In the genomic region with DNA sequence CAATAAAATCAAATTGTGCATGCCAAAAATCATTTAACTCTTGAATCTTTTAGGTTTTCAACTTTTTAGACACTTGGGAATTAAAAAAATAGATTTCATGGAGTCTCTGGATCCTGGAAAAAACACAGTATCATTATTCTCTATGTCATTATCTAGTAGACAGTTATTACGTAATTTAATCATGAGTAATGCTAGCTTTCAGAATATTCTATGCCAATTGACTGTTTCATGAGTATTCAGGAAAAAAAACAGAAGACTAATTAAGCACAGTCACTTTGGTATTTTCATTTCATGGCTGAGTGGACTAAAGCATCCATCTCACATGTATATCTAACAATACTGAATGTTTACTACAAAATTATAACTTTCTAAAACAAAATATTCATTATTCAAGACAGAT, we compare ENCODE assay signal across 28 cellular contexts. TPM values are rescaled to one million over a fixed set of nuclear protein-coding genes. Genes with fewer than 3 reads are reported as not detected.
A peak's percentile ranks its signal among the peaks of the same experiment; 100 is the strongest.
DNase-seq lines count a peak whose midpoint lies in the region; ATAC-seq and TF ChIP-seq lines count a peak whose summit lies in the region.
"Had no signal": no experiment of that assay in that cellular context is flagged by ENCODE, and none has a peak within 500 bp of the region (broad histone marks: within the 10 kb centered on the region; RNA-seq: fewer than 3 reads in every experiment).

No MANE protein-coding gene starts in this region.

- TF ChIP-seq EP300 in SK-N-SH (IDR thresholded peaks at IDR 0.05; ENCODE audit: borderline replicate concordance in 1 of 2, low read depth in 1 of 2, low read length in 1 of 2): no peak

- H3K27me3 ChIP-seq in SK-N-SH (ENCODE audit: insufficient read depth): no peaks in the 10 kb centered on the region
- no peaks in the 10 kb centered on the region for H3K27me3 ChIP-seq in vagina
- no peaks in the 10 kb centered on the region for H3K27me3 ChIP-seq in thyroid gland
- H3K27me3 ChIP-seq in left ventricle myocardium inferior (ENCODE audit: low read depth): no peaks in the 10 kb centered on the region
- H3K27me3 ChIP-seq: testis had no signal

- no peak for TF ChIP-seq POLR2A in vagina (IDR thresholded peaks at IDR 0.05)
- no peak for TF ChIP-seq POLR2A in thyroid gland (IDR thresholded peaks at IDR 0.05)

- 93% methylated on average over 1 of the region's 1 CpG for WGBS in SK-N-SH (ENCODE audit: low lambda C conversion rate)
- 89 to 97% methylated on average over 1 of the region's 1 CpG for WGBS in thyroid gland, 2 donors

- CTCF ChIA-PET in SK-N-SH (lab: Yijun Ruan, JAX): no interaction called here

- no peaks in the 10 kb centered on the region; the same call in 1 of the 2 replicates for H3K9me2 ChIP-seq in SK-N-SH

- intact Hi-C loops in vagina (cut with DNase I): no loop called here
- intact Hi-C loops in thyroid gland (cut with DNase I): no loop called here
- intact Hi-C loops in left ventricle myocardium inferior (cut with micrococcal nuclease): no loop called here

- no peak for TF ChIP-seq RAD21 in SK-N-SH (IDR thresholded peaks at IDR 0.05; ENCODE audit: low read length)

- no peak overlapping the region for H3K27ac ChIP-seq in SK-N-SH (ENCODE audit: low read depth in 2 of 2, low read length in 1 of 2)
- H3K27ac ChIP-seq in vagina: no peak overlapping the region
- H3K27ac ChIP-seq in thyroid gland: no peak overlapping the region
- no peak overlapping the region for H3K27ac ChIP-seq in left ventricle myocardium inferior (replicated peaks)
- H3K27ac ChIP-seq: KMS-11, prostate gland, testis had no signal

- H3K4me1 ChIP-seq in SK-N-SH (ENCODE audit: control insufficient read depth in 1 of 2, insufficient read depth in 2 of 2, low read depth in 1 of 2, low read length in 1 of 2) (no peaks in the 10 kb centered on the region), vagina (no peaks in the 10 kb centered on the region), thyroid gland (no peaks in the 10 kb centered on the region), left ventricle myocardium inferior (no peaks in the 10 kb centered on the region)
- H3K4me1 ChIP-seq: prostate gland, testis had no signal

- H3K4me3 ChIP-seq in SK-N-SH (ENCODE audit: low read depth in 2 of 2, low read length in 1 of 2) (no peak overlapping the region), fibroblast of mammary gland (ENCODE audit: control insufficient read depth, low read depth, low read length) (no peak overlapping the region), vagina (no peak overlapping the region), thyroid gland (replicated peaks in 1 of 3) (no peak overlapping the region), left ventricle myocardium inferior (no peak overlapping the region)
- H3K4me3 ChIP-seq: prostate gland, testis had no signal

- H3K9me3 ChIP-seq in SK-N-SH (no peaks in the 10 kb centered on the region), vagina (no peaks in the 10 kb centered on the region), thyroid gland (no peaks in the 10 kb centered on the region), left ventricle myocardium inferior (replicated peaks) (peaks cover 9% of the 10 kb centered on the region)
- H3K9me3 ChIP-seq: prostate gland, testis had no signal

- no peak for TF ChIP-seq CTCF in SK-N-SH (IDR thresholded peaks at IDR 0.05)
- TF ChIP-seq CTCF in fibroblast of mammary gland (conservative IDR thresholded peaks at IDR 0.05; ENCODE audit: control insufficient read depth, insufficient read depth, low read depth, low read length): no peak
- no peak for TF ChIP-seq CTCF in vagina (IDR thresholded peaks at IDR 0.05)
- no peak for TF ChIP-seq CTCF in thyroid gland (IDR thresholded peaks at IDR 0.05)
- TF ChIP-seq CTCF in left ventricle myocardium inferior (IDR thresholded peaks at IDR 0.05; ENCODE audit: borderline replicate concordance): no peak

- no peak overlapping the region for H2AFZ ChIP-seq in SK-N-SH (ENCODE audit: low read depth)

- no peak overlapping the region for H3K4me2 ChIP-seq in SK-N-SH
- H3K4me2 ChIP-seq: KMS-11 had no signal

- H3F3A ChIP-seq in SK-N-SH (replicated peaks; ENCODE audit: insufficient read depth): no peaks in the 10 kb centered on the region

- no peak overlapping the region for H3K9ac ChIP-seq in SK-N-SH
- H3K9ac ChIP-seq: KMS-11 had no signal

- no peaks in the 10 kb centered on the region for H4K20me1 ChIP-seq in SK-N-SH (ENCODE audit: insufficient read depth)

- POLR2A ChIA-PET in SK-N-SH (lab: Yijun Ruan, JAX): no interaction called here

- no peak for DNase-seq in SK-N-SH
- DNase-seq in NCI-H226: peak; percentile 13
- peak; percentile 56 for DNase-seq in fibroblast of mammary gland (ENCODE audit: low read depth)
- no peak for DNase-seq in vagina (ENCODE audit: extremely low spot score in 2 of 2)
- DNase-seq in thyroid gland: no peak
- no peak for DNase-seq in left ventricle myocardium inferior
- DNase-seq: 8988T; activated CD4-positive, alpha-beta T cell treated with anti-CD3 and anti-CD28 coated beads, Interleukin-2, amount 50 U/mL, for 48 hours; activated naive CD4-positive, alpha-beta T cell treated with anti-CD3 and anti-CD28 coated beads, Interleukin-2, amount 50 U/mL, for 16 hours; caudate nucleus; CD8-positive, alpha-beta memory T cell; cortex of kidney; effector memory CD8-positive, alpha-beta T cell; GDM1; H9; left ventricle myocardium superior; naive thymus-derived CD4-positive, alpha-beta T cell; NCI-H1092 treated with DMSO at 0.1 percent for 48 hours; NCI-H2029; NCI-H2227 treated with DMSO at 0.1 percent for 48 hours; NCI-H748 treated with DMSO at 0.1 percent for 48 hours; stimulated activated naive CD4-positive, alpha-beta T cell treated with Interleukin-2 at 50 U/mL for 16 hours; testis had no signal

- peaks cover 27 to 53% of the 10 kb centered on the region in 2 experiments for H3K36me3 ChIP-seq in SK-N-SH (replicated peaks in 1 of 2; ENCODE audit: control insufficient read depth in 1 of 2, insufficient read depth in 2 of 2, low read length in 1 of 2)
- H3K36me3 ChIP-seq in vagina: peaks cover 0 to 33% of the 10 kb centered on the region in 2 donors
- H3K36me3 ChIP-seq in thyroid gland: peaks cover 7 to 10% of the 10 kb centered on the region in 2 donors
- peaks cover 40% of the 10 kb centered on the region for H3K36me3 ChIP-seq in left ventricle myocardium inferior
- H3K36me3 ChIP-seq: prostate gland had no signal

- no peak for ATAC-seq in SK-N-SH treated with all-trans-retinoic acid at 6 μM for 48 hours
- ATAC-seq in GM18498 (IDR thresholded peaks at IDR 0.05; ENCODE audit: unreplicated experiment): no peak
- ATAC-seq: activated CD4-positive, CD25-positive, alpha-beta regulatory T cell treated with anti-CD3 and anti-CD28 coated beads, Interleukin-2, amount 50 U/mL, for 24 hours; effector memory CD8-positive, alpha-beta T cell; left ventricle myocardium superior; naive thymus-derived CD4-positive, alpha-beta T cell had no signal

- H3K79me2 ChIP-seq in SK-N-SH (ENCODE audit: insufficient read depth): no peaks in the 10 kb centered on the region

TF ChIP-seq in SK-N-SH treated with all-trans-retinoic acid at 6 μM for 48 hours, 23 proteins besides CTCF, POLR2A, EP300 and RAD21:
- TF ChIP-seq ISL1 (CRISPR knock-in tag; IDR thresholded peaks at IDR 0.05) (peak; percentile 52), TOX (CRISPR knock-in tag; IDR thresholded peaks at IDR 0.05; ENCODE audit: borderline replicate concordance) (no peak)

TF ChIP-seq in SK-N-SH, 30 proteins besides CTCF, POLR2A, EP300 and RAD21:
- TF ChIP-seq MXI1 (IDR thresholded peaks at IDR 0.05; ENCODE audit: low read depth, low read length) (no peak), GABPA (IDR thresholded peaks at IDR 0.05; ENCODE audit: low read depth) (no peak), FOXJ3 (CRISPR knock-in tag; IDR thresholded peaks at IDR 0.05) (no peak), YY1 (IDR thresholded peaks at IDR 0.05; ENCODE audit: low read depth) (no peak), SMC3 (IDR thresholded peaks at IDR 0.05; ENCODE audit: low read depth, low read length) (no peak), ELF1 (IDR thresholded peaks at IDR 0.05) (no peak), SIN3A (IDR thresholded peaks at IDR 0.05; ENCODE audit: borderline replicate concordance, low read depth, low read length) (no peak)
- TF ChIP-seq, protein P1, sequence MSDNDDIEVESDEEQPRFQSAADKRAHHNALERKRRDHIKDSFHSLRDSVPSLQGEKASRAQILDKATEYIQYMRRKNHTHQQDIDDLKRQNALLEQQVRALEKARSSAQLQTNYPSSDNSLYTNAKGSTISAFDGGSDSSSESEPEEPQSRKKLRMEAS (IDR thresholded peaks at IDR 0.05; ENCODE audit: low read depth): no peak
- TF ChIP-seq, protein P2, sequence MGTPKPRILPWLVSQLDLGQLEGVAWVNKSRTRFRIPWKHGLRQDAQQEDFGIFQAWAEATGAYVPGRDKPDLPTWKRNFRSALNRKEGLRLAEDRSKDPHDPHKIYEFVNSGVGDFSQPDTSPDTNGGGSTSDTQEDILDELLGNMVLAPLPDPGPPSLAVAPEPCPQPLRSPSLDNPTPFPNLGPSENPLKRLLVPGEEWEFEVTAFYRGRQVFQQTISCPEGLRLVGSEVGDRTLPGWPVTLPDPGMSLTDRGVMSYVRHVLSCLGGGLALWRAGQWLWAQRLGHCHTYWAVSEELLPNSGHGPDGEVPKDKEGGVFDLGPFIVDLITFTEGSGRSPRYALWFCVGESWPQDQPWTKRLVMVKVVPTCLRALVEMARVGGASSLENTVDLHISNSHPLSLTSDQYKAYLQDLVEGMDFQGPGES (IDR thresholded peaks at IDR 0.05; ENCODE audit: low read depth, low read length): no peak

RNA-seq across cellular contexts. Expression of a gene that starts 44.0 kb away (rescaled TPM):
- polyA plus RNA-seq in SK-N-SH (2012; rRNA removed): 5.3 and 7.9 TPM in 2 replicates
- polyA plus RNA-seq in SK-N-SH (2012; cell fraction: cytosol; rRNA removed): 5.6 and 7.6 TPM in 2 replicates
- polyA plus RNA-seq in SK-N-SH (2012; cell fraction: nucleus; rRNA removed): 10.6 and 24.1 TPM in 2 replicates
- 40.5 TPM for total RNA-seq in vagina
- 100 to 1,000 TPM in 1 of 4 donors, 10 to 100 TPM in 3; 48.2 to 111 (median 64.7) TPM for total RNA-seq in thyroid gland
- total RNA-seq in left ventricle myocardium inferior: 6.4 TPM

Comparison
In these comparisons a context has a peak if more than half of its experiments do, and no peak if none do; other contexts are left out.
1. DNase-seq: peak in NCI-H226 (single experiment) and fibroblast of mammary gland (single experiment); none in SK-N-SH (single experiment), vagina (0 of 2), thyroid gland (0 of 2) and left ventricle myocardium inferior (single experiment).